ENCODE assay signal across 1 cellular context in genomic region chr11:77086521-77087472, GRCh38.
TF ChIP-seq lines count a peak whose summit lies in the region.

No MANE protein-coding gene starts in this region.

TF ChIP-seq in GM12878, 131 proteins besides CTCF, POLR2A, EP300 and RAD21:
- TF ChIP-seq EGR1 (IDR thresholded peaks at IDR 0.05; ENCODE audit: borderline replicate concordance in 1 of 2, low read depth in 2 of 2, low read length in 2 of 2) (peak in 1 of 2 experiments; percentile 21; a peak in 1 of 3 replicates), RUNX3 (IDR thresholded peaks at IDR 0.05; ENCODE audit: low read length) (peak; percentile 23; the same call in 1 of the 2 replicates), STAT3 (IDR thresholded peaks at IDR 0.05; ENCODE audit: low read depth, low read length) (no peak)
TF ChIP-seq in GM12878: peak in this region for 2.
